ENCODE assay signal across 1 cellular context in genomic region chr9:30676642-30677041, GRCh38.
TF ChIP-seq lines count a peak whose summit lies in the region.

No MANE protein-coding gene starts in this region.

TF ChIP-seq in GM23338, 12 proteins besides CTCF, POLR2A, EP300 and RAD21 (continued from another document):
- TF ChIP-seq ZNF462 (CRISPR knock-in tag; IDR thresholded peaks at IDR 0.05) (no peak), ZNF114 (CRISPR knock-in tag; IDR thresholded peaks at IDR 0.05) (no peak), POLR2AphosphoS5 (IDR thresholded peaks at IDR 0.05; ENCODE audit: low read depth) (no peak), CREB1 (CRISPR knock-in tag; IDR thresholded peaks at IDR 0.05; ENCODE audit: low read depth) (no peak), EZH2phosphoT487 (IDR thresholded peaks at IDR 0.05; ENCODE audit: unreplicated experiment) (no peak), ETS1 (IDR thresholded peaks at IDR 0.05) (no peak)
